In genomic region chr1:108877324-108877812, GRCh38 we compare ENCODE assay signal across 8 cellular contexts. TPM values are rescaled to one million over a fixed set of nuclear protein-coding genes. Genes with fewer than 3 reads are reported as not detected.
DNase-seq lines count a peak whose midpoint lies in the region; ATAC-seq and TF ChIP-seq lines count a peak whose summit lies in the region.

No MANE protein-coding gene starts in this region.

- no peak for TF ChIP-seq CTCF in Calu3 (IDR thresholded peaks at IDR 0.05; ENCODE audit: unreplicated experiment)

- peak; percentile 3 for DNase-seq in Calu3
- DNase-seq in activated CD4-positive, alpha-beta memory T cell treated with anti-CD3 and anti-CD28 coated beads for 36 hours = no peak
- DNase-seq in germinal center (ENCODE audit: low spot score) = peak; percentile 12
- DNase-seq in trophoblast cell = peak; percentile 47 to 76
- DNase-seq in NK-92 (lab: John Stamatoyannopoulos, UW; ENCODE audit: unreplicated experiment) = no peak
- no peak for DNase-seq in NCI-H1048 (lab: John Stamatoyannopoulos, UW)
- no peak for DNase-seq in mesenteric fat pad (ENCODE audit: low spot score)

- POLR2A ChIA-PET in activated CD4-positive, alpha-beta memory T cell treated with anti-CD3 and anti-CD28 coated beads for 36 hours (lab: Charles Lee) = no interaction called here

- H3K18ac ChIP-seq in trophoblast cell (ENCODE audit: low read length) = peak overlapping the region; percentile 82

- CTCF ChIA-PET in Calu3 (lab: Charles Lee) = no interaction called here
- CTCF ChIA-PET in activated CD4-positive, alpha-beta memory T cell treated with anti-CD3 and anti-CD28 coated beads for 36 hours (lab: Charles Lee) = interaction anchor here (1.0 kb wide), 1 partner anchor 169 kb away, joined by 3 read pairs; no protein-coding TSS in a partner anchor

- H4K12ac ChIP-seq in trophoblast cell (ENCODE audit: low read depth, low read length) = peak overlapping the region; percentile 67

- peak overlapping the region; percentile 30 for H4K91ac ChIP-seq in trophoblast cell (ENCODE audit: low read depth, low read length)

- no TSS peak for BruUV-seq in Calu3 (replicated peaks; lab: Mats Ljungman, UMichigan)

- peak overlapping the region; percentile 94 for H3K4me2 ChIP-seq in trophoblast cell (ENCODE audit: low read length)

- peak overlapping the region; percentile 67 for H3K4ac ChIP-seq in trophoblast cell (ENCODE audit: low read depth, low read length)

- H3K4me3 Mint-ChIP-seq in Calu3 (ENCODE audit: low read depth, unreplicated experiment) = peak overlapping the region; percentile 76
- peak overlapping the region; percentile 90 for H3K4me3 Mint-ChIP-seq in activated CD4-positive, alpha-beta memory T cell treated with anti-CD3 and anti-CD28 coated beads for 36 hours

- intact Hi-C loops in Calu3 (cut with micrococcal nuclease; ENCODE audit: unreplicated experiment) = no loop called here
- intact Hi-C loops in activated CD4-positive, alpha-beta memory T cell treated with anti-CD3 and anti-CD28 coated beads for 36 hours (cut with micrococcal nuclease) = loop anchor here (2.0 to 5.0 kb wide), 2 partner anchors 85 to 185 kb away; partner anchors contain the start of genes CLCC1 and PRPF38B

- peak overlapping the region; percentile 40 for H3K27ac ChIP-seq in trophoblast cell (ENCODE audit: low read depth, low read length)

- no peak overlapping the region for H3K23ac ChIP-seq in trophoblast cell (ENCODE audit: low read length)

- peaks cover 6% of the 10 kb centered on the region for H3K4me1 Mint-ChIP-seq in Calu3 (ENCODE audit: low read depth, unreplicated experiment)
- H3K4me1 Mint-ChIP-seq in activated CD4-positive, alpha-beta memory T cell treated with anti-CD3 and anti-CD28 coated beads for 36 hours (ENCODE audit: low read depth) = peaks cover 15% of the 10 kb centered on the region

- no peaks in the 10 kb centered on the region for H3K27me3 Mint-ChIP-seq in Calu3 (ENCODE audit: unreplicated experiment)
- no peaks in the 10 kb centered on the region for H3K27me3 Mint-ChIP-seq in activated CD4-positive, alpha-beta memory T cell treated with anti-CD3 and anti-CD28 coated beads for 36 hours

- H4K8ac ChIP-seq in trophoblast cell (ENCODE audit: low read depth, low read length) = peak overlapping the region; percentile 55

- no peaks in the 10 kb centered on the region for H3K4me1 ChIP-seq in trophoblast cell (ENCODE audit: control insufficient read depth in 1 of 2, insufficient read depth in 2 of 2, low read length in 2 of 2)

- no CpG with 5 or more reads among the region's 22 CpGs for WGBS in trophoblast cell (ENCODE audit: extremely low coverage, insufficient coverage, insufficient read length)

- peak overlapping the region; percentile 87 for H3K9ac ChIP-seq in trophoblast cell (ENCODE audit: low read length)

- H2BK12ac ChIP-seq in trophoblast cell (ENCODE audit: low read length) = no peak overlapping the region

- ATAC-seq in HG03064 (IDR thresholded peaks at IDR 0.05; ENCODE audit: low read depth, unreplicated experiment) = peak; percentile 11

- H3K9me3 ChIP-seq in trophoblast cell (ENCODE audit: insufficient read depth, low read depth, low read length) = no peaks in the 10 kb centered on the region

- H3K36me3 ChIP-seq in trophoblast cell (ENCODE audit: control insufficient read depth in 1 of 2, insufficient read depth in 2 of 2, low read length in 2 of 2) = no peaks in the 10 kb centered on the region

- H2AK5ac ChIP-seq in trophoblast cell (ENCODE audit: low read length) = peak overlapping the region; percentile 18

- peak overlapping the region; percentile 96 for H3K4me3 ChIP-seq in trophoblast cell (ENCODE audit: low read depth, low read length)

- no peaks in the 10 kb centered on the region for H3K9me3 Mint-ChIP-seq in Calu3 (ENCODE audit: low read depth, unreplicated experiment)
- no peaks in the 10 kb centered on the region for H3K9me3 Mint-ChIP-seq in activated CD4-positive, alpha-beta memory T cell treated with anti-CD3 and anti-CD28 coated beads for 36 hours

- H3K14ac ChIP-seq in trophoblast cell (ENCODE audit: low read length) = peak overlapping the region; percentile 75

- H3K36me3 Mint-ChIP-seq in Calu3 (ENCODE audit: insufficient read depth, unreplicated experiment) = peaks cover 20% of the 10 kb centered on the region
- no peaks in the 10 kb centered on the region for H3K36me3 Mint-ChIP-seq in activated CD4-positive, alpha-beta memory T cell treated with anti-CD3 and anti-CD28 coated beads for 36 hours

- H3K27ac Mint-ChIP-seq in Calu3 (ENCODE audit: unreplicated experiment) = peak overlapping the region; percentile 36
- H3K27ac Mint-ChIP-seq in activated CD4-positive, alpha-beta memory T cell treated with anti-CD3 and anti-CD28 coated beads for 36 hours = peak overlapping the region; percentile 33

- peak overlapping the region; percentile 89 for H2AFZ ChIP-seq in trophoblast cell (ENCODE audit: insufficient read depth, low read length, poor library complexity)

- no peaks in the 10 kb centered on the region for H3K27me3 ChIP-seq in trophoblast cell (ENCODE audit: insufficient read depth, low read length)

- peak overlapping the region; percentile 70 for H2BK120ac ChIP-seq in trophoblast cell (ENCODE audit: insufficient read depth, low read length, poor library complexity)

- peaks cover 8% of the 10 kb centered on the region for H3K79me2 ChIP-seq in trophoblast cell (ENCODE audit: control insufficient read depth, insufficient read depth, low read length, poor library complexity)

- H3K79me1 ChIP-seq in trophoblast cell (ENCODE audit: low read length) = peaks cover 7% of the 10 kb centered on the region

- peak overlapping the region; percentile 58 for H2BK5ac ChIP-seq in trophoblast cell (ENCODE audit: low read depth, low read length, poor library complexity)

RNA-seq across cellular contexts. Expression of gene GPSM2, which starts 0.6 kb away (rescaled TPM):
- total RNA-seq in Calu3 (2022) = 20.8 and 24.2 TPM in 2 replicates
- 10 to 100 TPM; 17.1 to 21.9 TPM for total RNA-seq in activated CD4-positive, alpha-beta memory T cell treated with anti-CD3 and anti-CD28 coated beads for 36 hours
- polyA plus RNA-seq in trophoblast cell (2013) = 33.5 and 33.8 TPM in 2 replicates
- total RNA-seq in mesenteric fat pad = 4.0 TPM

RNA-seq across cellular contexts. Expression of gene AKNAD1, which starts 20.5 kb away (rescaled TPM):
- total RNA-seq in Calu3 (2022) = not detected in 2 replicates
- not detected for total RNA-seq in activated CD4-positive, alpha-beta memory T cell treated with anti-CD3 and anti-CD28 coated beads for 36 hours
- polyA plus RNA-seq in trophoblast cell (2013) = 0.19 and 0.26 TPM in 2 replicates
- not detected for total RNA-seq in mesenteric fat pad

Comparison
In these comparisons a context has a peak if more than half of its experiments do, and no peak if none do; other contexts are left out.
1. DNase-seq: peak in Calu3 (single experiment), germinal center (single experiment) and trophoblast cell (2 of 2); none in activated CD4-positive, alpha-beta memory T cell treated with anti-CD3 and anti-CD28 coated beads for 36 hours (single experiment), NK-92 (single experiment), NCI-H1048 (single experiment) and mesenteric fat pad (single experiment).